In the genomic region with DNA sequence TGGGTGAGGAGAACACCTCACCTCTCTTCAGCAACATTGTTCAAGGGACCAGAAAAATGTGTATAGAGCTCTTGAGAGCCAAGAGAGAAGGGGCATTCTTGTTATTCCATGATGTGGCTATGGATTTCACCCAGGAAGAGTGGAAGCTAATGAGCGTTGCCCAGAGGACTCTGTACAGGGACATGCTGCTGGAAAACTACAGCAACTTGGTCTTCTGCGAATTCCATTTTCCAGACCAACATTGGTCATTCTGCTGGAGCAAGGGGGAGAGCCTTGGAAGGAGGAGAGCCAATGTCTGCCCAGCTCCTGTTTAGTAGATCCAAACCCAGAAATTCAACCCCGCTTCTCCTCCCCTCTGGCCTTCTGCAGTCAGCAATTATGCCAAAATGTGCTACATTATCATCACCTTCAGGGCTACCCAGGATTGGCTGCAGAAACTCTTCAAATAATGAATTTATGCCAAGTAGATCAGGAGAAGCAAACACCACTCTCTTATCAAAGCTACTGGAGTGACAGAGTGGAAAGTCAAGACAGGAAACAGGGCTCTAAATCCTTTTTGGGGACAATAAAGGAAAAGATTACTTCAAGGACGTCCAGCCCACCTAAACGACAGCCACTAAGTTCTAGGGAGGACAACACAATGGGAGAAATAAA, we compare ENCODE assay signal across 16 cellular contexts.
"Had no signal": no experiment of that assay in that cellular context is flagged by ENCODE, and none has a peak within 500 bp of the region (broad histone marks: within the 10 kb centered on the region; RNA-seq: fewer than 3 reads in every experiment).

No MANE protein-coding gene starts in this region.

- H3K9me3 ChIP-seq: adrenal gland, esophagus muscularis mucosa, tibial artery, uterus had no signal

- H3K36me3 ChIP-seq: adrenal gland, esophagus muscularis mucosa, tibial artery, uterus had no signal

- FAIRE-seq: TTC549 had no signal

- H3K4me3 ChIP-seq: adrenal gland, coronary artery, esophagus muscularis mucosa, tibial artery, uterus had no signal

- ATAC-seq: activated T-cell treated with anti-CD3 and anti-CD28 coated beads, Interleukin-2, amount 50 U/mL, for 4 hours; WTC11 had no signal

- H3K27ac ChIP-seq: adrenal gland, coronary artery, esophagus muscularis mucosa, tibial artery, uterus had no signal

- H3K4me1 ChIP-seq: adrenal gland, esophagus muscularis mucosa, tibial artery, uterus had no signal

- DNase-seq: activated CD4-positive, alpha-beta memory T cell treated with anti-CD3 and anti-CD28 coated beads, Interleukin-2, amount 10 ng/mL, durations not matched to agents 7 days and 5 days; activated CD4-positive, alpha-beta T cell treated with anti-CD3 and anti-CD28 coated beads for 4 hours; activated effector memory CD4-positive, alpha-beta T cell treated with anti-CD3 and anti-CD28 coated beads, Interleukin-2, amount 50 U/mL, for 16 hours; activated T-cell treated with anti-CD3 and anti-CD28 coated beads, Interleukin-2, amount 50 U/mL, for 4 hours; caudate nucleus; kidney glomerular epithelial cell; mesendoderm; stimulated activated CD4-positive, alpha-beta T cell treated with anti-CD3 and anti-CD28 coated beads, Interleukin-2, amount 100 ng/mL, for 48 hours; stimulated activated naive B cell treated with anti-CD40 and anti-IgM and Interleukin-4, amounts not matched to agents 10 μg/mL and 1 μg/mL and 100 μg/mL, for 72 hours; tibial artery; uterus had no signal

- H3K27me3 ChIP-seq: adrenal gland, esophagus muscularis mucosa, tibial artery, uterus had no signal
